In genomic region chr18:48125724-48126123, GRCh38 we compare ENCODE assay signal across 20 cellular contexts.
"Had no signal": no experiment of that assay in that cellular context is flagged by ENCODE, and none has a peak within 500 bp of the region (broad histone marks: within the 10 kb centered on the region; RNA-seq: fewer than 3 reads in every experiment).

No MANE protein-coding gene starts in this region.

- FAIRE-seq: colon had no signal

- H3K4me1 ChIP-seq: foreskin keratinocyte had no signal

- DNase-seq: activated CD8-positive, alpha-beta memory T cell treated with anti-CD3 and anti-CD28 coated beads for 24 hours; activated naive CD4-positive, alpha-beta T cell treated with Interleukin-2 at 50 U/mL for 16 hours; activated naive CD8-positive, alpha-beta T cell treated with anti-CD3 and anti-CD28 coated beads, Interleukin-2, amount 10 ng/mL, durations not matched to agents 7 days and 5 days; central memory CD4-positive, alpha-beta T cell; dorsolateral prefrontal cortex; foreskin keratinocyte; midbrain; nephron progenitor cell; nucleus accumbens; retina; stimulated activated CD4-positive, alpha-beta T cell treated with anti-CD3 and anti-CD28 coated beads, Interleukin-12 subunit alpha, Interleukin-12 subunit beta, amount 100 ng/mL, for 4 hours; stimulated activated CD4-positive, alpha-beta T cell treated with anti-CD3 and anti-CD28 coated beads, Interleukin-1b, Interleukin-23, amount 100 ng/mL, for 48 hours; stimulated activated CD8-positive, alpha-beta memory T cell treated with anti-CD3 and anti-CD28 coated beads, Interleukin-4, amount 100 ng/mL, for 48 hours; stimulated activated naive CD8-positive, alpha-beta T cell treated with anti-CD3 and anti-CD28 coated beads, Interleukin-15, amount 100 ng/mL, for 72 hours; T-helper 9 cell had no signal

- H3K4me3 Mint-ChIP-seq: activated naive CD8-positive, alpha-beta T cell treated with anti-CD3 and anti-CD28 coated beads, Interleukin-2, amount 10 ng/mL, durations not matched to agents 7 days and 5 days; brain; nephron progenitor cell had no signal

- H2AFZ ChIP-seq: hepatocyte had no signal

- H3K9me3 Mint-ChIP-seq: activated naive CD8-positive, alpha-beta T cell treated with anti-CD3 and anti-CD28 coated beads, Interleukin-2, amount 10 ng/mL, durations not matched to agents 7 days and 5 days; brain; nephron progenitor cell; stimulated activated naive CD8-positive, alpha-beta T cell treated with anti-CD3 and anti-CD28 coated beads, Interleukin-15, amount 100 ng/mL, for 72 hours had no signal

- H3K4me3 ChIP-seq: dorsolateral prefrontal cortex, hepatocyte, upper lobe of left lung had no signal

- H3K9me3 ChIP-seq: upper lobe of left lung had no signal

- H3K27me3 ChIP-seq: dorsolateral prefrontal cortex, hepatocyte, upper lobe of left lung had no signal

- H3K79me2 ChIP-seq: hepatocyte had no signal

- H3K36me3 Mint-ChIP-seq: activated naive CD8-positive, alpha-beta T cell treated with anti-CD3 and anti-CD28 coated beads, Interleukin-2, amount 10 ng/mL, durations not matched to agents 7 days and 5 days; brain had no signal

- H3K4me2 ChIP-seq: hepatocyte had no signal

- H3K4me1 Mint-ChIP-seq: activated naive CD8-positive, alpha-beta T cell treated with anti-CD3 and anti-CD28 coated beads, Interleukin-2, amount 10 ng/mL, durations not matched to agents 7 days and 5 days had no signal

- H3K36me3 ChIP-seq: upper lobe of left lung had no signal

- H3K27ac Mint-ChIP-seq: activated naive CD8-positive, alpha-beta T cell treated with anti-CD3 and anti-CD28 coated beads, Interleukin-2, amount 10 ng/mL, durations not matched to agents 7 days and 5 days; brain; nephron progenitor cell had no signal

- ATAC-seq: foreskin keratinocyte had no signal

- H3K27ac ChIP-seq: dorsolateral prefrontal cortex, epithelial cell of prostate, foreskin keratinocyte, hepatocyte, upper lobe of left lung had no signal
